ENCODE assay signal across 8 cellular contexts in the genomic region with DNA sequence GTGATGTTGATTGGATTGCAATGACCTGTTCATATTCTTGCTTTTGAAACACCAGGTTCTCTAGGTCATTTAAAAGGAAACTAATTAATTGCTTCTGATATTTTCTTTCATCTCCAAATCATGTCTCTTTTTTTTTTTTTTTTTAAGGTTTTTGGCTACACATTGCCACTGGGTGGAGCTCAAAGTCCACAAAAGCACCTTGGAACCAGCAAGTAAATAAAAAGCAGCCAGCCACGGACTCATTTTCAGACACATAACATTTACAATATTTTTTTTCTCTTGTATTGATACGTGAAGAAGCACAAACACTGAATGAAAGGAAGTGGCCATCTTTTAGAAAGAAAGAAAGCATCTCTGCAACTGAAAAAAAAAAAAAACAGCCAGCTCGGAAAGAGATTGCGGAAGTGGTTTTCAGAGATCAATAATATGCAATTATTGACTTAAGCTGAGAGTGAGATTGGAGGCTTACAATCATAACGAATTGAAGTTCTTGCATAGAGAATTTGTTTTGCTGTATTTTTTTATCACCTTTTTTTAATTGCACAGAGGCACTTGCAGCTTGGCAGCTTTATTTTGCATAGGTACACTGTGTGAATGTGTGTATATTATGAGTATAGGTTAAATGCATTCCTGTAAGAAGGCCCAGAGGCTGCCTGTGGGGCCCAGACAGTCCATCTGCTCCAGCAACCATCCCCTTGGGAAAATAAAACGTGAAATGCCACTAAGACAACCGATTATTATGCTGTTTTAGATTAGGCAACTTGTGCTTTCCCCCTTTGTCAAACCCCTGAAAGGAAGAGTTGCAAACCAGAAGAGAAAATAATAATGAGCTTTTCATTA. TPM values are rescaled to one million over a fixed set of nuclear protein-coding genes. Genes with fewer than 3 reads are reported as not detected.
DNase-seq lines count a peak whose midpoint lies in the region; ATAC-seq and FAIRE-seq lines count a peak whose summit lies in the region.

No MANE protein-coding gene starts in this region.

- peak; percentile 91 for FAIRE-seq in frontal cortex (lab: Jason Lieb, UNC)

- ATAC-seq in HG02759 (IDR thresholded peaks at IDR 0.05; ENCODE audit: unreplicated experiment) (peak; percentile 58), esophagus mucosa (no peak)

- peak; percentile 82 for DNase-seq in DMS153 (lab: John Stamatoyannopoulos, UW)
- DNase-seq in NCI-H345 treated with DMSO at 0.1 percent for 48 hours (lab: John Stamatoyannopoulos, UW; ENCODE audit: unreplicated experiment), result peak; percentile 52
- peak; percentile 19 to 21 for DNase-seq in activated CD4-positive, alpha-beta T cell treated with anti-CD3 and anti-CD28 coated beads, Interleukin-2, amount 50 U/mL, for 4 hours
- peak; percentile 44 to 50 for DNase-seq in frontal cortex (ENCODE audit: low spot score in 2 of 2)
- peak; percentile 20 for DNase-seq in pulmonary artery endothelial cell (ENCODE audit: low read depth, low spot score)
- DNase-seq in GOT3 (lab: John Stamatoyannopoulos, UW), result no peak

RNA-seq across cellular contexts. Expression of gene CGA, which starts 28.2 kb away (rescaled TPM):
- total RNA-seq in frontal cortex, result not detected
- not detected in 2 replicates for total RNA-seq in pulmonary artery endothelial cell
- not detected for total RNA-seq in esophagus mucosa
